16 cellular contexts compared by ENCODE assay signal in genomic region chr2:20803287-20803686, GRCh38.
"Had no signal": no experiment of that assay in that cellular context is flagged by ENCODE, and none has a peak within 500 bp of the region (broad histone marks: within the 10 kb centered on the region; RNA-seq: fewer than 3 reads in every experiment).

No MANE protein-coding gene starts in this region.

- ATAC-seq: gastroesophageal sphincter, psoas muscle had no signal

- H3K9me3 Mint-ChIP-seq: activated T-helper 1 cell treated with anti-CD3 and anti-CD28 coated beads, Interleukin-12 subunit alpha, Interleukin-12 subunit beta, Interleukin-2, Interleukin-4 antibody, amounts not matched to agents 30 ng/mL and 10 ng/mL and 1 ng/mL, durations not matched to agents 14 hours and 24 hours and 36 hours; nephron; T-helper 2 cell treated with Interferon-gamma antibody and Interleukin-4, amounts not matched to agents 5 μg/mL and 100 μg/mL, for 36 hours; type B pancreatic cell had no signal

- H3K4me3 Mint-ChIP-seq: activated T-helper 1 cell treated with anti-CD3 and anti-CD28 coated beads, Interleukin-12 subunit alpha, Interleukin-12 subunit beta, Interleukin-2, Interleukin-4 antibody, amounts not matched to agents 30 ng/mL and 10 ng/mL and 1 ng/mL, durations not matched to agents 14 hours and 24 hours and 36 hours; nephron; T-helper 2 cell treated with Interferon-gamma antibody and Interleukin-4, amounts not matched to agents 5 μg/mL and 100 μg/mL, for 36 hours; type B pancreatic cell had no signal

- H3K27me3 ChIP-seq: gastroesophageal sphincter, sigmoid colon had no signal

- DNase-seq: activated CD4-positive, alpha-beta T cell treated with anti-CD3 and anti-CD28 coated beads for 1 hour; activated CD4-positive, alpha-beta T cell treated with anti-CD3 and anti-CD28 coated beads, Interleukin-2, amount 50 U/mL, for 48 hours; activated naive CD4-positive, alpha-beta T cell; cortex of kidney; effector CD8-positive, alpha-beta T cell; kidney glomerular epithelial cell; psoas muscle; sigmoid colon; stimulated activated CD4-positive, alpha-beta T cell treated with anti-CD3 and anti-CD28 coated beads, Interleukin-12 subunit alpha, Interleukin-12 subunit beta, amount 100 ng/mL, for 4 hours; stimulated activated naive CD4-positive, alpha-beta T cell treated with Interleukin-2 at 50 U/mL for 16 hours had no signal

- H3K27ac Mint-ChIP-seq: activated T-helper 1 cell treated with anti-CD3 and anti-CD28 coated beads, Interleukin-12 subunit alpha, Interleukin-12 subunit beta, Interleukin-2, Interleukin-4 antibody, amounts not matched to agents 30 ng/mL and 10 ng/mL and 1 ng/mL, durations not matched to agents 14 hours and 24 hours and 36 hours; nephron; T-helper 2 cell treated with Interferon-gamma antibody and Interleukin-4, amounts not matched to agents 5 μg/mL and 100 μg/mL, for 36 hours; type B pancreatic cell had no signal

- H3K4me1 Mint-ChIP-seq: nephron had no signal

- H3K27ac ChIP-seq: epithelial cell of prostate, gastroesophageal sphincter, psoas muscle, sigmoid colon had no signal

- H3K36me3 ChIP-seq: sigmoid colon had no signal

- H3K9me3 ChIP-seq: gastroesophageal sphincter, psoas muscle, sigmoid colon had no signal

- H3K4me1 ChIP-seq: gastroesophageal sphincter, psoas muscle, sigmoid colon had no signal

- H3K4me3 ChIP-seq: gastroesophageal sphincter, psoas muscle, sigmoid colon had no signal

- H3K27me3 Mint-ChIP-seq: type B pancreatic cell had no signal
